In the genomic region with DNA sequence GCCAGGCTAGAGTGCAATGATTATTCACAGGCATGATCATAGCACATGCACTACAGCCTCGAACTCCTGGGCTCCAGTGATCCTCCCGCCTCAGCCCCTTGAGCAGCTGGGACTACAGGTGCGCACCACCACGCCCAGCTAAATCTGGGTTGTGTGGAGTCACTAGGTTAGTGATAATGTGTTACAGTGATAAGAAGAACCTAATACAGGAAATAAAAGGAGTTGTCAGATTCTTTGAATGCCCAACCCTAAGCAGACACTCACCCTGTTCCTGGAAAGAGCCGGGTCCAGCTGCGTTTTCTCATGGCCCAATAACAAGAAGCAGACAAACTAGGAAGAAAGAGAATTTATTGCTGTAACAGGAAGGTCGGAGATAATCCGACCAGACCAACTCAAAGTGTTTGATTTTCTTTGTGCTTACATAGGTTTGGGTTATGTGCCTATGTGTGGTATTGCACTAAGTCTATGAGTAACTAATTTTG, we compare ENCODE assay signal across 2 cellular contexts.
TF ChIP-seq lines count a peak whose summit lies in the region.

No MANE protein-coding gene starts in this region.

TF ChIP-seq in WTC11, 78 proteins besides CTCF, POLR2A, EP300 and RAD21 (continues in another document):
- TF ChIP-seq, protein P1, sequence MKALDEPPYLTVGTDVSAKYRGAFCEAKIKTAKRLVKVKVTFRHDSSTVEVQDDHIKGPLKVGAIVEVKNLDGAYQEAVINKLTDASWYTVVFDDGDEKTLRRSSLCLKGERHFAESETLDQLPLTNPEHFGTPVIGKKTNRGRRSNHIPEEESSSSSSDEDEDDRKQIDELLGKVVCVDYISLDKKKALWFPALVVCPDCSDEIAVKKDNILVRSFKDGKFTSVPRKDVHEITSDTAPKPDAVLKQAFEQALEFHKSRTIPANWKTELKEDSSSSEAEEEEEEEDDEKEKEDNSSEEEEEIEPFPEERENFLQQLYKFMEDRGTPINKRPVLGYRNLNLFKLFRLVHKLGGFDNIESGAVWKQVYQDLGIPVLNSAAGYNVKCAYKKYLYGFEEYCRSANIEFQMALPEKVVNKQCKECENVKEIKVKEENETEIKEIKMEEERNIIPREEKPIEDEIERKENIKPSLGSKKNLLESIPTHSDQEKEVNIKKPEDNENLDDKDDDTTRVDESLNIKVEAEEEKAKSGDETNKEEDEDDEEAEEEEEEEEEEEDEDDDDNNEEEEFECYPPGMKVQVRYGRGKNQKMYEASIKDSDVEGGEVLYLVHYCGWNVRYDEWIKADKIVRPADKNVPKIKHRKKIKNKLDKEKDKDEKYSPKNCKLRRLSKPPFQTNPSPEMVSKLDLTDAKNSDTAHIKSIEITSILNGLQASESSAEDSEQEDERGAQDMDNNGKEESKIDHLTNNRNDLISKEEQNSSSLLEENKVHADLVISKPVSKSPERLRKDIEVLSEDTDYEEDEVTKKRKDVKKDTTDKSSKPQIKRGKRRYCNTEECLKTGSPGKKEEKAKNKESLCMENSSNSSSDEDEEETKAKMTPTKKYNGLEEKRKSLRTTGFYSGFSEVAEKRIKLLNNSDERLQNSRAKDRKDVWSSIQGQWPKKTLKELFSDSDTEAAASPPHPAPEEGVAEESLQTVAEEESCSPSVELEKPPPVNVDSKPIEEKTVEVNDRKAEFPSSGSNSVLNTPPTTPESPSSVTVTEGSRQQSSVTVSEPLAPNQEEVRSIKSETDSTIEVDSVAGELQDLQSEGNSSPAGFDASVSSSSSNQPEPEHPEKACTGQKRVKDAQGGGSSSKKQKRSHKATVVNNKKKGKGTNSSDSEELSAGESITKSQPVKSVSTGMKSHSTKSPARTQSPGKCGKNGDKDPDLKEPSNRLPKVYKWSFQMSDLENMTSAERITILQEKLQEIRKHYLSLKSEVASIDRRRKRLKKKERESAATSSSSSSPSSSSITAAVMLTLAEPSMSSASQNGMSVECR (CRISPR knock-in tag; IDR thresholded peaks at IDR 0.05; ENCODE audit: borderline replicate concordance): no peak
- TF ChIP-seq, protein P2, sequence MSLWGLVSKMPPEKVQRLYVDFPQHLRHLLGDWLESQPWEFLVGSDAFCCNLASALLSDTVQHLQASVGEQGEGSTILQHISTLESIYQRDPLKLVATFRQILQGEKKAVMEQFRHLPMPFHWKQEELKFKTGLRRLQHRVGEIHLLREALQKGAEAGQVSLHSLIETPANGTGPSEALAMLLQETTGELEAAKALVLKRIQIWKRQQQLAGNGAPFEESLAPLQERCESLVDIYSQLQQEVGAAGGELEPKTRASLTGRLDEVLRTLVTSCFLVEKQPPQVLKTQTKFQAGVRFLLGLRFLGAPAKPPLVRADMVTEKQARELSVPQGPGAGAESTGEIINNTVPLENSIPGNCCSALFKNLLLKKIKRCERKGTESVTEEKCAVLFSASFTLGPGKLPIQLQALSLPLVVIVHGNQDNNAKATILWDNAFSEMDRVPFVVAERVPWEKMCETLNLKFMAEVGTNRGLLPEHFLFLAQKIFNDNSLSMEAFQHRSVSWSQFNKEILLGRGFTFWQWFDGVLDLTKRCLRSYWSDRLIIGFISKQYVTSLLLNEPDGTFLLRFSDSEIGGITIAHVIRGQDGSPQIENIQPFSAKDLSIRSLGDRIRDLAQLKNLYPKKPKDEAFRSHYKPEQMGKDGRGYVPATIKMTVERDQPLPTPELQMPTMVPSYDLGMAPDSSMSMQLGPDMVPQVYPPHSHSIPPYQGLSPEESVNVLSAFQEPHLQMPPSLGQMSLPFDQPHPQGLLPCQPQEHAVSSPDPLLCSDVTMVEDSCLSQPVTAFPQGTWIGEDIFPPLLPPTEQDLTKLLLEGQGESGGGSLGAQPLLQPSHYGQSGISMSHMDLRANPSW (CRISPR knock-in tag; conservative IDR thresholded peaks at IDR 0.05; ENCODE audit: low read depth): no peak
- TF ChIP-seq MYBL2 (CRISPR knock-in tag; IDR thresholded peaks at IDR 0.05) (no peak), SMAD4 (CRISPR knock-in tag; IDR thresholded peaks at IDR 0.05) (no peak), CREM (CRISPR knock-in tag; IDR thresholded peaks at IDR 0.05) (no peak), FOXK1 (CRISPR knock-in tag; IDR thresholded peaks at IDR 0.05) (no peak), GABPB1 (CRISPR knock-in tag; IDR thresholded peaks at IDR 0.05) (no peak), NR1H2 (CRISPR knock-in tag; IDR thresholded peaks at IDR 0.05) (no peak), JAZF1 (CRISPR knock-in tag; IDR thresholded peaks at IDR 0.05) (no peak), GRHL2 (CRISPR knock-in tag; IDR thresholded peaks at IDR 0.05; ENCODE audit: insufficient replicate concordance, severe bottlenecking) (no peak)
- TF ChIP-seq, protein P3, sequence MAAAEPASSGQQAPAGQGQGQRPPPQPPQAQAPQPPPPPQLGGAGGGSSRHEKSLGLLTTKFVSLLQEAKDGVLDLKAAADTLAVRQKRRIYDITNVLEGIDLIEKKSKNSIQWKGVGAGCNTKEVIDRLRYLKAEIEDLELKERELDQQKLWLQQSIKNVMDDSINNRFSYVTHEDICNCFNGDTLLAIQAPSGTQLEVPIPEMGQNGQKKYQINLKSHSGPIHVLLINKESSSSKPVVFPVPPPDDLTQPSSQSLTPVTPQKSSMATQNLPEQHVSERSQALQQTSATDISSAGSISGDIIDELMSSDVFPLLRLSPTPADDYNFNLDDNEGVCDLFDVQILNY (CRISPR knock-in tag; IDR thresholded peaks at IDR 0.05): no peak
- TF ChIP-seq, protein P4, sequence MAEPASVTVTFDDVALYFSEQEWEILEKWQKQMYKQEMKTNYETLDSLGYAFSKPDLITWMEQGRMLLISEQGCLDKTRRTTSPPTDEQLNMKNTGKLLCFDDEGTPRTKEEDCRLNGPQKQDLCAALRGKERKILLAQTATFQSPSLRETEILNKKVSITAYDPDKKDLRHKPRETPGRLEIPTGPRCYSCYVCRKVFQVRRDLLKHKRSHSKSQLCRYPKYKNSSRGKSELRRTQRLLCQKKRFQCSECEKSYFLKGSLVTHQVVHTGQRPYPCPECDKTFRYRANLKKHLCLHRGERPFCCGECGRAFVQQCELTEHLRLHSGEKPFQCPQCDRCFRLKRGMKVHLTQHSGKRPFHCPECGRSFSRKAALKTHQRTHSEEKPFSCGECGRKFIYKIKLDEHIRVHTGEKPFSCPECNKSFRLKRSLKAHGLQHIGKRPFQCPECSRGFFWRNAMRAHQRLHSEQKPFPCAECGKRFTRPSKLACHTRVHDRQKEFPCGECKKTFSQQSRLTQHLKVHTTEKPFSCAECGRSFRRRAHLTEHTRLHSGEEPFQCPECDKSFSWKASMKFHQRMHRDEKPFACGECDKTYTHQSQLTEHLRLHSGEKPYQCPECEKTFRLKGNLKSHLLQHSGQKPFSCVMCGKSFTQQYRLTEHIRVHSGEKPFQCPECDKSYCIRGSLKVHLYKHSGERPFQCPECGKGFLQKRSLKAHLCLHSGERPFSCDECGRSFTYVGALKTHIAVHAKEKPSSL (CRISPR knock-in tag; conservative IDR thresholded peaks at IDR 0.05): no peak
- TF ChIP-seq, protein P5, sequence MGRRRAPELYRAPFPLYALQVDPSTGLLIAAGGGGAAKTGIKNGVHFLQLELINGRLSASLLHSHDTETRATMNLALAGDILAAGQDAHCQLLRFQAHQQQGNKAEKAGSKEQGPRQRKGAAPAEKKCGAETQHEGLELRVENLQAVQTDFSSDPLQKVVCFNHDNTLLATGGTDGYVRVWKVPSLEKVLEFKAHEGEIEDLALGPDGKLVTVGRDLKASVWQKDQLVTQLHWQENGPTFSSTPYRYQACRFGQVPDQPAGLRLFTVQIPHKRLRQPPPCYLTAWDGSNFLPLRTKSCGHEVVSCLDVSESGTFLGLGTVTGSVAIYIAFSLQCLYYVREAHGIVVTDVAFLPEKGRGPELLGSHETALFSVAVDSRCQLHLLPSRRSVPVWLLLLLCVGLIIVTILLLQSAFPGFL (CRISPR knock-in tag; IDR thresholded peaks at IDR 0.05; ENCODE audit: borderline replicate concordance): no peak

TF ChIP-seq in GM23338, 12 proteins besides CTCF, POLR2A, EP300 and RAD21 (continued from another document):
- TF ChIP-seq, protein P6, sequence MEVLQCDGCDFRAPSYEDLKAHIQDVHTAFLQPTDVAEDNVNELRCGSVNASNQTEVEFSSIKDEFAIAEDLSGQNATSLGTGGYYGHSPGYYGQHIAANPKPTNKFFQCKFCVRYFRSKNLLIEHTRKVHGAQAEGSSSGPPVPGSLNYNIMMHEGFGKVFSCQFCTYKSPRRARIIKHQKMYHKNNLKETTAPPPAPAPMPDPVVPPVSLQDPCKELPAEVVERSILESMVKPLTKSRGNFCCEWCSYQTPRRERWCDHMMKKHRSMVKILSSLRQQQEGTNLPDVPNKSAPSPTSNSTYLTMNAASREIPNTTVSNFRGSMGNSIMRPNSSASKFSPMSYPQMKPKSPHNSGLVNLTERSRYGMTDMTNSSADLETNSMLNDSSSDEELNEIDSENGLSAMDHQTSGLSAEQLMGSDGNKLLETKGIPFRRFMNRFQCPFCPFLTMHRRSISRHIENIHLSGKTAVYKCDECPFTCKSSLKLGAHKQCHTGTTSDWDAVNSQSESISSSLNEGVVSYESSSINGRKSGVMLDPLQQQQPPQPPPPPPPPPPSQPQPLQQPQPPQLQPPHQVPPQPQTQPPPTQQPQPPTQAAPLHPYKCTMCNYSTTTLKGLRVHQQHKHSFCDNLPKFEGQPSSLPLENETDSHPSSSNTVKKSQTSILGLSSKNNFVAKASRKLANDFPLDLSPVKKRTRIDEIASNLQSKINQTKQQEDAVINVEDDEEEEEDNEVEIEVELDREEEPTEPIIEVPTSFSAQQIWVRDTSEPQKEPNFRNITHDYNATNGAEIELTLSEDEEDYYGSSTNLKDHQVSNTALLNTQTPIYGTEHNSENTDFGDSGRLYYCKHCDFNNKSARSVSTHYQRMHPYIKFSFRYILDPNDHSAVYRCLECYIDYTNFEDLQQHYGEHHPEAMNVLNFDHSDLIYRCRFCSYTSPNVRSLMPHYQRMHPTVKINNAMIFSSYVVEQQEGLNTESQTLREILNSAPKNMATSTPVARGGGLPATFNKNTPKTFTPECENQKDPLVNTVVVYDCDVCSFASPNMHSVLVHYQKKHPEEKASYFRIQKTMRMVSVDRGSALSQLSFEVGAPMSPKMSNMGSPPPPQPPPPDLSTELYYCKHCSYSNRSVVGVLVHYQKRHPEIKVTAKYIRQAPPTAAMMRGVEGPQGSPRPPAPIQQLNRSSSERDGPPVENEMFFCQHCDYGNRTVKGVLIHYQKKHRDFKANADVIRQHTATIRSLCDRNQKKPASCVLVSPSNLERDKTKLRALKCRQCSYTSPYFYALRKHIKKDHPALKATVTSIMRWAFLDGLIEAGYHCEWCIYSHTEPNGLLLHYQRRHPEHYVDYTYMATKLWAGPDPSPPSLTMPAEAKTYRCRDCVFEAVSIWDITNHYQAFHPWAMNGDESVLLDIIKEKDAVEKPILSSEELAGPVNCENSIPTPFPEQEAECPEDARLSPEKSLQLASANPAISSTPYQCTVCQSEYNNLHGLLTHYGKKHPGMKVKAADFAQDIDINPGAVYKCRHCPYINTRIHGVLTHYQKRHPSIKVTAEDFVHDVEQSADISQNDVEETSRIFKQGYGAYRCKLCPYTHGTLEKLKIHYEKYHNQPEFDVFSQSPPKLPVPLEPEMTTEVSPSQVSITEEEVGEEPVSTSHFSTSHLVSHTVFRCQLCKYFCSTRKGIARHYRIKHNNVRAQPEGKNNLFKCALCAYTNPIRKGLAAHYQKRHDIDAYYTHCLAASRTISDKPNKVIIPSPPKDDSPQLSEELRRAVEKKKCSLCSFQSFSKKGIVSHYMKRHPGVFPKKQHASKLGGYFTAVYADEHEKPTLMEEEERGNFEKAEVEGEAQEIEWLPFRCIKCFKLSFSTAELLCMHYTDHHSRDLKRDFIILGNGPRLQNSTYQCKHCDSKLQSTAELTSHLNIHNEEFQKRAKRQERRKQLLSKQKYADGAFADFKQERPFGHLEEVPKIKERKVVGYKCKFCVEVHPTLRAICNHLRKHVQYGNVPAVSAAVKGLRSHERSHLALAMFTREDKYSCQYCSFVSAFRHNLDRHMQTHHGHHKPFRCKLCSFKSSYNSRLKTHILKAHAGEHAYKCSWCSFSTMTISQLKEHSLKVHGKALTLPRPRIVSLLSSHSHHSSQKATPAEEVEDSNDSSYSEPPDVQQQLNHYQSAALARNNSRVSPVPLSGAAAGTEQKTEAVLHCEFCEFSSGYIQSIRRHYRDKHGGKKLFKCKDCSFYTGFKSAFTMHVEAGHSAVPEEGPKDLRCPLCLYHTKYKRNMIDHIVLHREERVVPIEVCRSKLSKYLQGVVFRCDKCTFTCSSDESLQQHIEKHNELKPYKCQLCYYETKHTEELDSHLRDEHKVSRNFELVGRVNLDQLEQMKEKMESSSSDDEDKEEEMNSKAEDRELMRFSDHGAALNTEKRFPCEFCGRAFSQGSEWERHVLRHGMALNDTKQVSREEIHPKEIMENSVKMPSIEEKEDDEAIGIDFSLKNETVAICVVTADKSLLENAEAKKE (CRISPR knock-in tag; IDR thresholded peaks at IDR 0.05): no peak
- TF ChIP-seq, protein P7, sequence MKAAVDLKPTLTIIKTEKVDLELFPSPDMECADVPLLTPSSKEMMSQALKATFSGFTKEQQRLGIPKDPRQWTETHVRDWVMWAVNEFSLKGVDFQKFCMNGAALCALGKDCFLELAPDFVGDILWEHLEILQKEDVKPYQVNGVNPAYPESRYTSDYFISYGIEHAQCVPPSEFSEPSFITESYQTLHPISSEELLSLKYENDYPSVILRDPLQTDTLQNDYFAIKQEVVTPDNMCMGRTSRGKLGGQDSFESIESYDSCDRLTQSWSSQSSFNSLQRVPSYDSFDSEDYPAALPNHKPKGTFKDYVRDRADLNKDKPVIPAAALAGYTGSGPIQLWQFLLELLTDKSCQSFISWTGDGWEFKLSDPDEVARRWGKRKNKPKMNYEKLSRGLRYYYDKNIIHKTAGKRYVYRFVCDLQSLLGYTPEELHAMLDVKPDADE (IDR thresholded peaks at IDR 0.05): no peak
